In genomic region chr2:26848336-26849055, GRCh38 we compare ENCODE assay signal across 8 cellular contexts. TPM values are rescaled to one million over a fixed set of nuclear protein-coding genes. Genes with fewer than 3 reads are reported as not detected.
DNase-seq lines count a peak whose midpoint lies in the region; ATAC-seq and TF ChIP-seq lines count a peak whose summit lies in the region.

No MANE protein-coding gene starts in this region.

- H3K4me2 ChIP-seq in GM23248 (ENCODE audit: unreplicated experiment), result no peak overlapping the region

- H3K27ac ChIP-seq in ACC112 (ENCODE audit: low read depth, low read length), result no peak overlapping the region
- H3K27ac ChIP-seq in GM23248, result no peak overlapping the region
- no peak overlapping the region for H3K27ac ChIP-seq in sigmoid colon

- intact Hi-C loops in activated B cell treated with CpG ODN at 0.5 μM for 24 hours (cut with micrococcal nuclease), result loop anchor here (5.0 kb wide), 1 partner anchor 239 kb away; the partner anchor contains the start of gene KHK
- intact Hi-C loops in left cardiac atrium (cut with DNase I), result loop anchor here in 1 of 2 donors (5.0 kb wide), 1 partner anchor 94 kb away; no protein-coding TSS in a partner anchor
- intact Hi-C loops in sigmoid colon (cut with DNase I), result loop anchor here (5.0 kb wide), 1 partner anchor 169 kb away; no protein-coding TSS in a partner anchor

- TF ChIP-seq EP300 in sigmoid colon (IDR thresholded peaks at IDR 0.05), result no peak

- H3K36me3 Mint-ChIP-seq in activated B cell treated with CpG ODN at 0.5 μM for 24 hours (ENCODE audit: low read depth), result no peaks in the 10 kb centered on the region

- DNase-seq in GM23248 (peak; percentile 36), activated B cell treated with CpG ODN at 0.5 μM for 24 hours (peak; percentile 31), left cardiac atrium (no peak), sigmoid colon (no peak), OCI-M2 (lab: John Stamatoyannopoulos, UW; ENCODE audit: unreplicated experiment) (no peak)

- H3K9me3 ChIP-seq in GM23248 (ENCODE audit: low read depth), result no peaks in the 10 kb centered on the region
- H3K9me3 ChIP-seq in sigmoid colon, result no peaks in the 10 kb centered on the region

- no peak for TF ChIP-seq POLR2A in sigmoid colon (IDR thresholded peaks at IDR 0.05)

- H3F3A ChIP-seq in GM23248 (ENCODE audit: insufficient read depth), result no peaks in the 10 kb centered on the region

- whole genome bisulfite sequencing in GM23248 (ENCODE audit: low coverage in 1 of 2, low lambda C conversion rate in 2 of 2, missing lambda C conversion rate in 2 of 2), 2 experiments, result 3 to 4% methylated on average over 52 to 62 of the region's 75 CpGs
- 1% methylated on average over 75 of the region's 75 CpGs for WGBS in sigmoid colon, 2 donors

- H3K79me2 ChIP-seq in ACC112 (ENCODE audit: control insufficient read depth, insufficient read depth, low read length, unreplicated experiment), result no peaks in the 10 kb centered on the region
- H3K79me2 ChIP-seq in GM23248 (ENCODE audit: insufficient read depth), result no peaks in the 10 kb centered on the region

- H3K27ac Mint-ChIP-seq in activated B cell treated with CpG ODN at 0.5 μM for 24 hours, result no peak overlapping the region

- in situ Hi-C loops in GM23248 (cut with MboI), result no loop called here

- no peak overlapping the region for H2AFZ ChIP-seq in ACC112 (ENCODE audit: low read length, unreplicated experiment)
- H2AFZ ChIP-seq in GM23248, result no peak overlapping the region

- POLR2A ChIA-PET in activated B cell treated with CpG ODN at 0.5 μM for 24 hours (lab: Charles Lee), result no interaction called here

- H3K9ac ChIP-seq in GM23248, result no peak overlapping the region

- peaks cover 20% of the 10 kb centered on the region for H3K4me1 Mint-ChIP-seq in activated B cell treated with CpG ODN at 0.5 μM for 24 hours

- H3K4me3 Mint-ChIP-seq in activated B cell treated with CpG ODN at 0.5 μM for 24 hours, result peak overlapping the region; percentile 73

- H4K20me1 ChIP-seq in GM23248 (ENCODE audit: insufficient read depth), result no peaks in the 10 kb centered on the region

- TF ChIP-seq CTCF in activated B cell treated with CpG ODN at 0.5 μM for 24 hours (IDR thresholded peaks at IDR 0.05), result no peak
- TF ChIP-seq CTCF in sigmoid colon (IDR thresholded peaks at IDR 0.05), result no peak

- H3K27me3 ChIP-seq in ACC112 (ENCODE audit: insufficient read depth, low read length) (peaks cover 88% of the 10 kb centered on the region), GM23248 (replicated peaks; ENCODE audit: insufficient read depth) (peaks cover 90% of the 10 kb centered on the region), sigmoid colon (peaks cover 35 to 94% (median 79%) of the 10 kb centered on the region in 3 donors)

- H3K9me3 Mint-ChIP-seq in activated B cell treated with CpG ODN at 0.5 μM for 24 hours, result no peaks in the 10 kb centered on the region

- H3K4me3 ChIP-seq in ACC112 (ENCODE audit: low read depth, low read length), result peak overlapping the region; percentile 65
- H3K4me3 ChIP-seq in GM23248, result no peak overlapping the region; the same call in 1 of the 2 replicates
- H3K4me3 ChIP-seq in sigmoid colon, result peak overlapping the region in 3 of 4 donors; percentile 26 to 42 (median 38)

- peak; percentile 30 for ATAC-seq in activated B cell treated with CpG ODN at 0.5 μM for 24 hours (ENCODE audit: low read depth)
- peak; percentile 14 to 22 for ATAC-seq in left cardiac atrium
- no peak for ATAC-seq in HG02763 (IDR thresholded peaks at IDR 0.05; ENCODE audit: unreplicated experiment)
- no peak for ATAC-seq in GM21423 (IDR thresholded peaks at IDR 0.05; ENCODE audit: unreplicated experiment)

- H3K36me3 ChIP-seq in ACC112 (ENCODE audit: insufficient read depth, low read length) (no peaks in the 10 kb centered on the region), GM23248 (ENCODE audit: low read depth) (no peaks in the 10 kb centered on the region), sigmoid colon (no peaks in the 10 kb centered on the region)

- H3K27me3 Mint-ChIP-seq in activated B cell treated with CpG ODN at 0.5 μM for 24 hours, result peaks cover 51% of the 10 kb centered on the region

- no peaks in the 10 kb centered on the region for H3K4me1 ChIP-seq in ACC112 (ENCODE audit: control insufficient read depth, insufficient read depth, low read length, unreplicated experiment)
- H3K4me1 ChIP-seq in GM23248 (ENCODE audit: insufficient read depth), result no peaks in the 10 kb centered on the region
- H3K4me1 ChIP-seq in sigmoid colon, result peaks cover 0 to 39% (median 37%) of the 10 kb centered on the region in 4 donors

- CTCF ChIA-PET in activated B cell treated with CpG ODN at 0.5 μM for 24 hours (lab: Charles Lee), result interaction anchor here (1.0 to 1.1 kb wide), 2 partner anchors 74 to 89 kb away, joined by 3 to 4 read pairs; no protein-coding TSS in a partner anchor

- H3K9me2 ChIP-seq in GM23248 (ENCODE audit: insufficient read depth), result no peaks in the 10 kb centered on the region

RNA-seq across cellular contexts. Expression of gene DPYSL5, which starts 0.6 kb away (rescaled TPM):
- total RNA-seq in GM23248 (2014; rRNA removed; shearing (Covaris generic)), result not detected in 2 replicates
- not detected in 2 replicates for polyA plus RNA-seq in GM23248 (2016; fragmentation: Nextera tagmentation; extraction: Ambion mirVana)
- not detected in 2 replicates for total RNA-seq in activated B cell treated with CpG ODN at 0.5 μM for 24 hours
- not detected for total RNA-seq in left cardiac atrium
- 1 to 10 TPM in 2 of 4 donors, under 1 TPM in 2; 0.16 to 1.9 (median 1.0) TPM for total RNA-seq in sigmoid colon
- under 1 TPM in 1 of 3 donors, not detected in 2; 0.74 TPM for polyA plus RNA-seq in sigmoid colon

Comparison
In these comparisons a context has a peak if more than half of its experiments do, and no peak if none do; other contexts are left out.
1. DNase-seq: peak in GM23248 (single experiment) and activated B cell treated with CpG ODN at 0.5 μM for 24 hours (single experiment); none in left cardiac atrium (single experiment), sigmoid colon (single experiment) and OCI-M2 (single experiment).
2. ATAC-seq: peak in activated B cell treated with CpG ODN at 0.5 μM for 24 hours (single experiment) and left cardiac atrium (2 of 2); none in HG02763 (single experiment) and GM21423 (single experiment).